8 cellular contexts compared by ENCODE assay signal in genomic region chr7:135662373-135663114, GRCh38. TPM values are rescaled to one million over a fixed set of nuclear protein-coding genes. Genes with fewer than 3 reads are reported as not detected.
DNase-seq lines count a peak whose midpoint lies in the region; ATAC-seq and TF ChIP-seq lines count a peak whose summit lies in the region.

TSS of gene STMP1 (plus strand) at chr7:135662514.

- DNase-seq in DMS53 treated with DMSO at 0.1 percent for 48 hours (lab: John Stamatoyannopoulos, UW; ENCODE audit: unreplicated experiment) (peak; percentile 88), OCI-M2 (lab: John Stamatoyannopoulos, UW; ENCODE audit: unreplicated experiment) (peak; percentile 78), epithelial cell of proximal tubule (ENCODE audit: low read depth) (no peak)
- DNase-seq in Jurkat, Clone E6-1 (ENCODE audit: low read depth, low spot score) = peak; percentile 88
- peak; percentile 98 for DNase-seq in activated T-cell treated with anti-CD3 and anti-CD28 coated beads, Interleukin-2, amount 50 U/mL, for 1 hour
- peak; percentile 92 to 95 for DNase-seq in stimulated activated CD8-positive, alpha-beta memory T cell treated with anti-CD3 and anti-CD28 coated beads, Interleukin-4, amount 100 ng/mL, for 4 hours (ENCODE audit: low read depth in 2 of 2, low spot score in 1 of 2)

- H3K27ac ChIP-seq in mucosa of rectum (ENCODE audit: low read depth in 2 of 2, low read length in 2 of 2) = peak within 1 kb of the TSS; percentile 89 to 91

- H3K4me1 ChIP-seq in mucosa of rectum (ENCODE audit: control insufficient read depth in 2 of 2, insufficient read depth in 2 of 2, low read length in 2 of 2) = peaks cover 8 to 9% of the 10 kb centered on the region in 2 donors

- TF ChIP-seq CTCF in epithelial cell of proximal tubule (conservative IDR thresholded peaks at IDR 0.05; ENCODE audit: low read depth, low read length) = peak; percentile 55

- peak within 1 kb of the TSS; percentile 65 for H3K4me3 ChIP-seq in Jurkat, Clone E6-1 (ENCODE audit: low read length)
- H3K4me3 ChIP-seq in epithelial cell of proximal tubule (ENCODE audit: low read depth, low read length) (peak within 1 kb of the TSS; percentile 96), mucosa of rectum (ENCODE audit: low read length in 2 of 2) (peak within 1 kb of the TSS; percentile 92 to 96)

- H3K9ac ChIP-seq in mucosa of rectum (ENCODE audit: low read depth in 1 of 2, low read length in 2 of 2) = peak within 1 kb of the TSS; percentile 80 to 95

- H3K36me3 ChIP-seq in mucosa of rectum (ENCODE audit: control insufficient read depth in 2 of 2, insufficient read depth in 2 of 2, low read length in 2 of 2) = no peaks in the 10 kb centered on the region

- no peaks in the 10 kb centered on the region for H3K27me3 ChIP-seq in mucosa of rectum (ENCODE audit: control insufficient read depth in 2 of 2, insufficient read depth in 2 of 2, low read length in 2 of 2)

- ATAC-seq in GM21619 (IDR thresholded peaks at IDR 0.05; ENCODE audit: unreplicated experiment) = peak; percentile 96

- H3K9me3 ChIP-seq in mucosa of rectum (ENCODE audit: control insufficient read depth in 2 of 2, low read length in 2 of 2) = no peaks in the 10 kb centered on the region

RNA-seq across cellular contexts. Expression of gene STMP1, which starts in this region (rescaled TPM):
- polyA plus RNA-seq in Jurkat, Clone E6-1 (2012; ENCODE audit: insufficient read depth, insufficient read length) = 44.9 TPM
- total RNA-seq in epithelial cell of proximal tubule = 17.1 and 17.6 TPM in 2 replicates
